17 cellular contexts compared by ENCODE assay signal in genomic region chr22:30232716-30233218, GRCh38. TPM values are rescaled to one million over a fixed set of nuclear protein-coding genes. Genes with fewer than 3 reads are reported as not detected.
A peak's percentile ranks its signal among the peaks of the same experiment; 100 is the strongest.
DNase-seq lines count a peak whose midpoint lies in the region; ATAC-seq and TF ChIP-seq lines count a peak whose summit lies in the region.
"Had no signal": no experiment of that assay in that cellular context is flagged by ENCODE, and none has a peak within 500 bp of the region (broad histone marks: within the 10 kb centered on the region; RNA-seq: fewer than 3 reads in every experiment).

No MANE protein-coding gene starts in this region.

- H3K79me2 ChIP-seq in GM23338 (replicated peaks; ENCODE audit: insufficient read depth) (no peaks in the 10 kb centered on the region), osteoblast (ENCODE audit: insufficient read depth, low read length) (no peaks in the 10 kb centered on the region), neural progenitor cell (ENCODE audit: low read depth) (no peaks in the 10 kb centered on the region)

- no peaks in the 10 kb centered on the region for H3K27me3 ChIP-seq in GM23338 (ENCODE audit: insufficient read depth)
- no peaks in the 10 kb centered on the region for H3K27me3 ChIP-seq in osteoblast (ENCODE audit: insufficient read depth, low read length)
- H3K27me3 ChIP-seq in neural progenitor cell, result no peaks in the 10 kb centered on the region

- peaks cover 42% of the 10 kb centered on the region for H3K4me1 ChIP-seq in GM23338 (ENCODE audit: insufficient read depth)
- H3K4me1 ChIP-seq in osteoblast (ENCODE audit: insufficient read depth, low read length), result peaks cover 29% of the 10 kb centered on the region
- H3K4me1 ChIP-seq in neural progenitor cell, result peaks cover 6% of the 10 kb centered on the region

- CTCF ChIA-PET in WTC11 (lab: Charles Lee), result interaction anchor here (0.8 to 3.6 kb wide), 4 partner anchors 23 to 125 kb away, joined by 3 to 15 read pairs (median 3); partner anchors contain the start of gene CASTOR1

- peaks cover 4% of the 10 kb centered on the region for H3K27me3 Mint-ChIP-seq in GM23338 (ENCODE audit: insufficient read depth, low read depth, poor library complexity)
- no peaks in the 10 kb centered on the region; the same call in 1 of the 2 replicates for H3K27me3 Mint-ChIP-seq in WTC11 (ENCODE audit: low read depth)
- H3K27me3 Mint-ChIP-seq in neural progenitor cell (ENCODE audit: insufficient read depth, low read depth), result peaks cover 13% of the 10 kb centered on the region

- H2AFZ ChIP-seq in GM23338 (peak overlapping the region; percentile 38; the same call in 1 of the 2 replicates), osteoblast (ENCODE audit: low read length) (no peak overlapping the region), neural progenitor cell (replicated peaks) (no peak overlapping the region)

- no peaks in the 10 kb centered on the region for H3K36me3 ChIP-seq in GM23338 (ENCODE audit: insufficient read depth)
- H3K36me3 ChIP-seq in osteoblast (ENCODE audit: insufficient read depth, low read length), result no peaks in the 10 kb centered on the region
- H3K36me3 ChIP-seq in neural progenitor cell, result no peaks in the 10 kb centered on the region

- no peak overlapping the region for H3K9ac ChIP-seq in neural progenitor cell

- H3K27ac Mint-ChIP-seq in GM23338 (no peak overlapping the region), WTC11 (no peak overlapping the region), neural progenitor cell (no peak overlapping the region)
- H3K27ac Mint-ChIP-seq: CD14-positive monocyte had no signal

- no peak for TF ChIP-seq POLR2A in GM18505 (IDR thresholded peaks at IDR 0.05; ENCODE audit: borderline replicate concordance, extremely low read depth, insufficient read depth, insufficient read length)

- H3K9me3 Mint-ChIP-seq in GM23338, result no peaks in the 10 kb centered on the region; the same call in 2 of the 3 replicates
- no peaks in the 10 kb centered on the region for H3K9me3 Mint-ChIP-seq in WTC11
- H3K9me3 Mint-ChIP-seq in neural progenitor cell, result peaks cover 2% of the 10 kb centered on the region

- H4K20me1 ChIP-seq in GM23338 (replicated peaks; ENCODE audit: insufficient read depth) (no peaks in the 10 kb centered on the region), osteoblast (ENCODE audit: insufficient read depth, low read length) (no peaks in the 10 kb centered on the region), neural progenitor cell (ENCODE audit: low read depth) (no peaks in the 10 kb centered on the region)

- POLR2A ChIA-PET in WTC11 (lab: Charles Lee), result no interaction called here

- H3K9me3 ChIP-seq in osteoblast (ENCODE audit: low read depth, low read length) (no peaks in the 10 kb centered on the region), neural progenitor cell (ENCODE audit: low read depth) (no peaks in the 10 kb centered on the region)

- TF ChIP-seq CTCF in GM23338 (conservative IDR thresholded peaks at IDR 0.05; ENCODE audit: low read depth in 2 of 2) (no peak), WTC11 (IDR thresholded peaks at IDR 0.05) (no peak), fibroblast of mammary gland (conservative IDR thresholded peaks at IDR 0.05; ENCODE audit: control insufficient read depth, insufficient read depth, low read depth, low read length) (no peak), osteoblast (IDR thresholded peaks at IDR 0.05; ENCODE audit: extremely low read depth, low read depth, low read length) (no peak), neural progenitor cell (IDR thresholded peaks at IDR 0.05) (no peak)

- H3K9me2 ChIP-seq in GM23338 (ENCODE audit: insufficient read depth), result no peaks in the 10 kb centered on the region

- no peaks in the 10 kb centered on the region for H3F3A ChIP-seq in GM23338 (replicated peaks; ENCODE audit: low read depth)
- H3F3A ChIP-seq in neural progenitor cell (ENCODE audit: low read depth), result no peaks in the 10 kb centered on the region

- H3K4me1 Mint-ChIP-seq in GM23338 (peaks cover 35% of the 10 kb centered on the region), WTC11 (peaks cover 50% of the 10 kb centered on the region), neural progenitor cell (peaks cover 45% of the 10 kb centered on the region)
- H3K4me1 Mint-ChIP-seq: CD14-positive monocyte had no signal

- DNase-seq in GM23338 (ENCODE audit: low spot score), result no peak
- no peak for DNase-seq in WTC11 (ENCODE audit: low spot score)
- DNase-seq in fibroblast of mammary gland (ENCODE audit: low read depth), result peak; percentile 50
- no peak for DNase-seq in osteoblast (ENCODE audit: insufficient read length, low spot score, missing footprints)
- DNase-seq in neural progenitor cell (ENCODE audit: low spot score), result no peak
- no peak for DNase-seq in NCI-H1048 (lab: John Stamatoyannopoulos, UW)
- DNase-seq: GDM1, GOT3, KBM-7, NCI-H1417, NCI-H187, NCI-H226, NCI-H524, PC-3 had no signal

- H3K36me3 Mint-ChIP-seq in GM23338 (ENCODE audit: low read depth), result no peaks in the 10 kb centered on the region
- no peaks in the 10 kb centered on the region for H3K36me3 Mint-ChIP-seq in WTC11
- H3K36me3 Mint-ChIP-seq in neural progenitor cell, result no peaks in the 10 kb centered on the region
- H3K36me3 Mint-ChIP-seq: CD14-positive monocyte had no signal

- H3K4me2 ChIP-seq in GM23338, result no peak overlapping the region
- H3K4me2 ChIP-seq in osteoblast (ENCODE audit: insufficient read depth, low read length), result peak overlapping the region; percentile 4
- H3K4me2 ChIP-seq in neural progenitor cell, result no peak overlapping the region

- no peak overlapping the region for H3K27ac ChIP-seq in GM23338 (ENCODE audit: low read depth)
- H3K27ac ChIP-seq in osteoblast (ENCODE audit: low read depth, low read length), result peak overlapping the region; percentile 28
- no peak overlapping the region for H3K27ac ChIP-seq in neural progenitor cell

- H3K4me3 ChIP-seq in GM23338 (no peak overlapping the region), fibroblast of mammary gland (ENCODE audit: control insufficient read depth, low read depth, low read length) (no peak overlapping the region), osteoblast (ENCODE audit: insufficient read depth, low read length) (no peak overlapping the region), neural progenitor cell (no peak overlapping the region)

- H3K4me3 Mint-ChIP-seq in GM23338 (no peak overlapping the region), WTC11 (no peak overlapping the region), neural progenitor cell (no peak overlapping the region)
- H3K4me3 Mint-ChIP-seq: CD14-positive monocyte had no signal

- ATAC-seq in GM23338 (peak; percentile 20), WTC11 (no peak; the same call in 1 of the 2 replicates), GM18520 (IDR thresholded peaks at IDR 0.05; ENCODE audit: unreplicated experiment) (no peak), GM18505 (IDR thresholded peaks at IDR 0.05; ENCODE audit: unreplicated experiment) (no peak)
- ATAC-seq: PC-3 had no signal

TF ChIP-seq in GM23338, 12 proteins besides CTCF, POLR2A, EP300 and RAD21 (continues in another document):
- no peak for TF ChIP-seq EZH2phosphoT487 (IDR thresholded peaks at IDR 0.05; ENCODE audit: unreplicated experiment)

TF ChIP-seq in WTC11, 78 proteins besides CTCF, POLR2A, EP300 and RAD21:
- peak; percentile 22 for TF ChIP-seq ZNF423 (CRISPR knock-in tag; IDR thresholded peaks at IDR 0.05)
- no peak for TF ChIP-seq ZBTB21 (CRISPR knock-in tag; IDR thresholded peaks at IDR 0.05; ENCODE audit: borderline replicate concordance)

RNA-seq across cellular contexts. Expression of gene LIF, which starts 13.8 kb away (rescaled TPM):
- total RNA-seq in GM23338 (2014; rRNA removed; shearing (Covaris generic)), result 3.6 and 5.9 TPM in 2 replicates
- polyA plus RNA-seq in GM23338 (2016; fragmentation: Nextera tagmentation; extraction: Ambion mirVana), result 1.2 and 1.8 TPM in 2 replicates
- total RNA-seq in WTC11 (2021) (4.6 to 7.2 TPM (median 6.1 TPM) in 3 replicates), osteoblast (3.2 and 3.3 TPM in 2 replicates), neural progenitor cell (ENCODE audit: low replicate concordance) (0.21 and 0.50 TPM in 2 replicates)
- polyA plus RNA-seq: CD14-positive monocyte had no signal

RNA-seq across cellular contexts. Expression of gene OSM, which starts 33.9 kb away (rescaled TPM):
- not detected in 2 replicates for total RNA-seq in GM23338 (2014; rRNA removed; shearing (Covaris generic))
- polyA plus RNA-seq in GM23338 (2016; fragmentation: Nextera tagmentation; extraction: Ambion mirVana), result not detected in 2 replicates
- total RNA-seq in WTC11 (2021), result not detected in 3 replicates
- total RNA-seq in osteoblast, result not detected in 2 replicates
- not detected in 2 replicates for total RNA-seq in neural progenitor cell (ENCODE audit: low replicate concordance)
- total RNA-seq: PC-3 had no signal

RNA-seq across cellular contexts. Expression of gene CASTOR1, which starts 56.5 kb away (rescaled TPM):
- total RNA-seq in GM23338 (2014; rRNA removed; shearing (Covaris generic)), result 23.2 and 36.0 TPM in 2 replicates
- 11.3 and 22.0 TPM in 2 replicates for polyA plus RNA-seq in GM23338 (2016; fragmentation: Nextera tagmentation; extraction: Ambion mirVana)
- total RNA-seq in WTC11 (2021) (15.8 to 18.6 TPM (median 16.0 TPM) in 3 replicates), osteoblast (5.3 and 5.8 TPM in 2 replicates), neural progenitor cell (ENCODE audit: low replicate concordance) (6.2 and 23.1 TPM in 2 replicates)
